Comparison of ENCODE assay signal across 2 cellular contexts in the genomic region with DNA sequence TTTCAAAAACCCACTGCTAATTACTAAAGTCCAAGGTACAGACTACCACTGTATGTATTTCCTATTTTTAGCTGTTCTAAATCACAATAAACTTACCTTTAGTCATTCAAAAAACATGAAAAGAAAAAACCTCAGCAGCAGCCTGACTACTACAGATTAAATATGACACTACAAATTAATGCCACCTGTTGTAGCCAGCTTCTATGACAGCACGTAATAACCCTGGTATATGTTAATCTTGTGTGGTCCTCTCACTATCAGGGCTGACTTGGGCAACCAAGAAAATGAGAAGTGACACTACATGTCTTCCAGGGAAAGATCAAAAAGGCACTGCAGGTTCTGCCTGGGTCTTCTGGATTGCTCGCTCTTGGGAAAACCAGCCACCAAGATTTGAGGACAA.
TF ChIP-seq lines count a peak whose summit lies in the region.

No MANE protein-coding gene starts in this region.

TF ChIP-seq in HepG2, 621 proteins besides CTCF, POLR2A, EP300 and RAD21:
- TF ChIP-seq TBP (CRISPR knock-in tag; IDR thresholded peaks at IDR 0.05) (no peak), RBM22 (optimal IDR thresholded peaks at IDR 0.05; ENCODE audit: low read length) (peak; percentile 82)
- TF ChIP-seq, protein P1, sequence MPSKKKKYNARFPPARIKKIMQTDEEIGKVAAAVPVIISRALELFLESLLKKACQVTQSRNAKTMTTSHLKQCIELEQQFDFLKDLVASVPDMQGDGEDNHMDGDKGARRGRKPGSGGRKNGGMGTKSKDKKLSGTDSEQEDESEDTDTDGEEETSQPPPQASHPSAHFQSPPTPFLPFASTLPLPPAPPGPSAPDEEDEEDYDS (CRISPR knock-in tag; IDR thresholded peaks at IDR 0.05): no peak
TF ChIP-seq in HepG2: peak in this region for 1.

TF ChIP-seq in SK-N-SH, 30 proteins besides CTCF, POLR2A, EP300 and RAD21:
- TF ChIP-seq TCF12 (IDR thresholded peaks at IDR 0.05) (peak; percentile 74), TAF1 (IDR thresholded peaks at IDR 0.05; ENCODE audit: borderline replicate concordance, low read depth, low read length) (no peak)
- TF ChIP-seq, protein P2, sequence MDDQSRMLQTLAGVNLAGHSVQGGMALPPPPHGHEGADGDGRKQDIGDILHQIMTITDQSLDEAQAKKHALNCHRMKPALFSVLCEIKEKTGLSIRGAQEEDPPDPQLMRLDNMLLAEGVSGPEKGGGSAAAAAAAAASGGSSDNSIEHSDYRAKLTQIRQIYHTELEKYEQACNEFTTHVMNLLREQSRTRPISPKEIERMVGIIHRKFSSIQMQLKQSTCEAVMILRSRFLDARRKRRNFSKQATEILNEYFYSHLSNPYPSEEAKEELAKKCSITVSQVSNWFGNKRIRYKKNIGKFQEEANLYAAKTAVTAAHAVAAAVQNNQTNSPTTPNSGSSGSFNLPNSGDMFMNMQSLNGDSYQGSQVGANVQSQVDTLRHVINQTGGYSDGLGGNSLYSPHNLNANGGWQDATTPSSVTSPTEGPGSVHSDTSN (IDR thresholded peaks at IDR 0.05): peak; percentile 54
